In genomic region chr10:1093696-1094095, GRCh38 we compare ENCODE assay signal across 20 cellular contexts. TPM values are rescaled to one million over a fixed set of nuclear protein-coding genes. Genes with fewer than 3 reads are reported as not detected.
A peak's percentile ranks its signal among the peaks of the same experiment; 100 is the strongest.
DNase-seq lines count a peak whose midpoint lies in the region; ATAC-seq, FAIRE-seq and TF ChIP-seq lines count a peak whose summit lies in the region.
"Had no signal": no experiment of that assay in that cellular context is flagged by ENCODE, and none has a peak within 500 bp of the region (broad histone marks: within the 10 kb centered on the region; RNA-seq: fewer than 3 reads in every experiment).

No MANE protein-coding gene starts in this region.

- no peak for TF ChIP-seq CTCF in CD4-positive, alpha-beta T cell (IDR thresholded peaks at IDR 0.05)
- TF ChIP-seq CTCF in endothelial cell of umbilical vein (IDR thresholded peaks at IDR 0.05; ENCODE audit: extremely low read depth in 1 of 2, insufficient read depth in 1 of 2, low read depth in 1 of 2, low read length in 2 of 2) (no peak), foreskin fibroblast (IDR thresholded peaks at IDR 0.05; ENCODE audit: low read depth, low read length) (no peak)

- CTCF ChIA-PET in activated CD8-positive, alpha-beta memory T cell treated with anti-CD3 and anti-CD28 coated beads, Interleukin-2, amount 10 ng/mL, durations not matched to agents 7 days and 5 days (lab: Charles Lee): no interaction called here
- CTCF ChIA-PET in CD4-positive, alpha-beta T cell (lab: Charles Lee): no interaction called here
- CTCF ChIA-PET in endothelial cell of umbilical vein (lab: Charles Lee): no interaction called here

- H3K79me2 ChIP-seq in endothelial cell of umbilical vein (ENCODE audit: control insufficient read depth, insufficient read depth, low read length): no peaks in the 10 kb centered on the region

- no peak overlapping the region for H3K4me3 ChIP-seq in endothelial cell of umbilical vein (replicated peaks in 1 of 3; ENCODE audit: insufficient read depth in 1 of 3, low read depth in 1 of 3, low read length in 3 of 3)
- H3K4me3 ChIP-seq in foreskin fibroblast (ENCODE audit: low read depth in 1 of 2, low read length in 2 of 2): no peak overlapping the region
- H3K4me3 ChIP-seq: BLaER1 treated with 17β-estradiol and CSF1 and Interleukin-3, amounts not matched to agents 10 nM and 100 nM had no signal

- peaks cover 4 to 43% of the 10 kb centered on the region in 2 experiments for H3K36me3 ChIP-seq in endothelial cell of umbilical vein (ENCODE audit: control insufficient read depth in 2 of 2, extremely low read depth in 1 of 2, insufficient read depth in 2 of 2, low read length in 2 of 2)

- H3K4me2 ChIP-seq in endothelial cell of umbilical vein (ENCODE audit: insufficient read depth, low read length): no peak overlapping the region
- H3K4me2 ChIP-seq: BLaER1 treated with 17β-estradiol and CSF1 and Interleukin-3, amounts not matched to agents 10 nM and 100 nM had no signal

- no peaks in the 10 kb centered on the region for H3K9me3 ChIP-seq in CD4-positive, alpha-beta T cell (ENCODE audit: control insufficient read depth, low read length)
- no peaks in the 10 kb centered on the region for H3K9me3 ChIP-seq in endothelial cell of umbilical vein (replicated peaks; ENCODE audit: control insufficient read depth, insufficient read depth, low read length)
- H3K9me3 ChIP-seq: BLaER1 treated with 17β-estradiol and CSF1 and Interleukin-3, amounts not matched to agents 10 nM and 100 nM; Caco-2 had no signal

- no peak overlapping the region for H3K4me3 Mint-ChIP-seq in activated CD8-positive, alpha-beta memory T cell treated with anti-CD3 and anti-CD28 coated beads, Interleukin-2, amount 10 ng/mL, durations not matched to agents 7 days and 5 days
- no peak overlapping the region for H3K4me3 Mint-ChIP-seq in CD4-positive, alpha-beta T cell
- H3K4me3 Mint-ChIP-seq: B cell, HFFc6 had no signal

- peaks cover 33% of the 10 kb centered on the region for H3K36me3 Mint-ChIP-seq in activated CD8-positive, alpha-beta memory T cell treated with anti-CD3 and anti-CD28 coated beads, Interleukin-2, amount 10 ng/mL, durations not matched to agents 7 days and 5 days
- H3K36me3 Mint-ChIP-seq in CD4-positive, alpha-beta T cell (ENCODE audit: low read depth): peaks cover 32% of the 10 kb centered on the region

- intact Hi-C loops in CD4-positive, alpha-beta T cell (cut with DNase I, micrococcal nuclease): no loop called here
- intact Hi-C loops in endothelial cell of umbilical vein (cut with micrococcal nuclease): no loop called here

- no peak for ATAC-seq in activated CD8-positive, alpha-beta memory T cell treated with anti-CD3 and anti-CD28 coated beads, Interleukin-2, amount 10 ng/mL, durations not matched to agents 7 days and 5 days
- ATAC-seq in CD4-positive, alpha-beta T cell (ENCODE audit: poor library complexity): no peak
- ATAC-seq: HCT116 had no signal

- DNase-seq in activated CD8-positive, alpha-beta memory T cell treated with anti-CD3 and anti-CD28 coated beads, Interleukin-2, amount 50 U/mL, for 48 hours: peak; percentile 40
- no peak for DNase-seq in activated CD8-positive, alpha-beta memory T cell treated with anti-CD3 and anti-CD28 coated beads, Interleukin-2, amount 10 ng/mL, durations not matched to agents 7 days and 5 days
- DNase-seq in CD4-positive, alpha-beta T cell: no peak
- no peak for DNase-seq in endothelial cell of umbilical vein (ENCODE audit: low read depth, low spot score)
- peak; percentile 7 for DNase-seq in ureter (ENCODE audit: low spot score)
- DNase-seq in foreskin fibroblast: no peak
- no peak for DNase-seq in erythroblast (lab: John Stamatoyannopoulos, UW)
- DNase-seq: 8988T, DMS79, GDM1, GOT3, H7, HFFc6 had no signal

- no peak overlapping the region for H3K27ac ChIP-seq in CD4-positive, alpha-beta T cell (ENCODE audit: low read depth, low read length)
- H3K27ac ChIP-seq in endothelial cell of umbilical vein (ENCODE audit: insufficient read depth, low read depth, low read length): no peak overlapping the region
- H3K27ac ChIP-seq: BLaER1 treated with 17β-estradiol and CSF1 and Interleukin-3, amounts not matched to agents 10 nM and 100 nM had no signal

- H3K9me1 ChIP-seq in endothelial cell of umbilical vein (replicated peaks; ENCODE audit: control insufficient read depth, extremely low read depth, insufficient read depth, low read length): no peaks in the 10 kb centered on the region

- POLR2A ChIA-PET in CD4-positive, alpha-beta T cell (lab: Charles Lee): no interaction called here
- POLR2A ChIA-PET in endothelial cell of umbilical vein (lab: Charles Lee): no interaction called here

- no peak overlapping the region for H3K27ac Mint-ChIP-seq in activated CD8-positive, alpha-beta memory T cell treated with anti-CD3 and anti-CD28 coated beads, Interleukin-2, amount 10 ng/mL, durations not matched to agents 7 days and 5 days
- H3K27ac Mint-ChIP-seq in CD4-positive, alpha-beta T cell: peak overlapping the region; percentile 24
- H3K27ac Mint-ChIP-seq: B cell, HFFc6 had no signal

- TF ChIP-seq POLR2A in endothelial cell of umbilical vein (IDR thresholded peaks at IDR 0.05; ENCODE audit: low read depth, low read length): no peak
- no peak for TF ChIP-seq POLR2A in erythroblast (IDR thresholded peaks at IDR 0.05; ENCODE audit: low read length)

- H4K20me1 ChIP-seq in endothelial cell of umbilical vein (replicated peaks; ENCODE audit: control insufficient read depth, extremely low read depth, insufficient read depth, low read length): no peaks in the 10 kb centered on the region

- H3K4me1 Mint-ChIP-seq in activated CD8-positive, alpha-beta memory T cell treated with anti-CD3 and anti-CD28 coated beads, Interleukin-2, amount 10 ng/mL, durations not matched to agents 7 days and 5 days: peaks cover 1% of the 10 kb centered on the region
- H3K4me1 Mint-ChIP-seq in CD4-positive, alpha-beta T cell (ENCODE audit: low read depth): peaks cover 4% of the 10 kb centered on the region
- H3K4me1 Mint-ChIP-seq: B cell had no signal

- no peak overlapping the region for H2AFZ ChIP-seq in endothelial cell of umbilical vein (ENCODE audit: low read depth, low read length)

- no peaks in the 10 kb centered on the region for H3K27me3 ChIP-seq in CD4-positive, alpha-beta T cell (ENCODE audit: control insufficient read depth, insufficient read depth, low read length)
- no peaks in the 10 kb centered on the region for H3K27me3 ChIP-seq in endothelial cell of umbilical vein (ENCODE audit: control insufficient read depth in 2 of 2, insufficient read depth in 2 of 2, low read length in 2 of 2)
- H3K27me3 ChIP-seq: BLaER1 treated with 17β-estradiol and CSF1 and Interleukin-3, amounts not matched to agents 10 nM and 100 nM had no signal

- no peaks in the 10 kb centered on the region for H3K9me3 Mint-ChIP-seq in activated CD8-positive, alpha-beta memory T cell treated with anti-CD3 and anti-CD28 coated beads, Interleukin-2, amount 10 ng/mL, durations not matched to agents 7 days and 5 days (ENCODE audit: low read depth)
- no peaks in the 10 kb centered on the region for H3K9me3 Mint-ChIP-seq in CD4-positive, alpha-beta T cell
- H3K9me3 Mint-ChIP-seq: HFFc6 had no signal

- H3K4me1 ChIP-seq in endothelial cell of umbilical vein (ENCODE audit: control insufficient read depth, extremely low read depth, insufficient read depth, low read length): no peaks in the 10 kb centered on the region
- H3K4me1 ChIP-seq: BLaER1 treated with 17β-estradiol and CSF1 and Interleukin-3, amounts not matched to agents 10 nM and 100 nM; Caco-2 had no signal

- BruUV-seq in endothelial cell of umbilical vein (replicated peaks; lab: Mats Ljungman, UMichigan): no TSS peak

- H3K9ac ChIP-seq in endothelial cell of umbilical vein (replicated peaks; ENCODE audit: extremely low read depth, insufficient read depth, low read length): no peak overlapping the region
- H3K9ac ChIP-seq: BLaER1 treated with 17β-estradiol and CSF1 and Interleukin-3, amounts not matched to agents 10 nM and 100 nM had no signal

- H3K27me3 Mint-ChIP-seq in activated CD8-positive, alpha-beta memory T cell treated with anti-CD3 and anti-CD28 coated beads, Interleukin-2, amount 10 ng/mL, durations not matched to agents 7 days and 5 days: no peaks in the 10 kb centered on the region
- H3K27me3 Mint-ChIP-seq in CD4-positive, alpha-beta T cell: no peaks in the 10 kb centered on the region
- H3K27me3 Mint-ChIP-seq: B cell had no signal

- FAIRE-seq in endothelial cell of umbilical vein (lab: Jason Lieb, UNC): peak; percentile 28
- FAIRE-seq: D721Med, GM12892, HTR-8/SVneo had no signal

- dilution Hi-C loops in endothelial cell of umbilical vein (cut with MboI; ENCODE audit: extremely low pct_ligation_motif_present, low sequenced_read_pairs): no loop called here

TF ChIP-seq in endothelial cell of umbilical vein, 7 proteins besides CTCF, POLR2A, EP300 and RAD21 (continues in another document):
- TF ChIP-seq GATA2 (IDR thresholded peaks at IDR 0.05; ENCODE audit: insufficient read depth, insufficient read length, low read depth, low read length) (no peak), MYC (IDR thresholded peaks at IDR 0.05; ENCODE audit: low read depth, low read length) (no peak)

RNA-seq across cellular contexts. Expression of gene WDR37, which starts 37.5 kb away (rescaled TPM):
- 10 to 100 TPM; 22.0 to 26.4 TPM for total RNA-seq in activated CD8-positive, alpha-beta memory T cell treated with anti-CD3 and anti-CD28 coated beads, Interleukin-2, amount 10 ng/mL, durations not matched to agents 7 days and 5 days
- 10 to 100 TPM; 17.0 to 17.7 TPM for total RNA-seq in CD4-positive, alpha-beta T cell
- total RNA-seq in endothelial cell of umbilical vein: 25.5 and 26.4 TPM in 2 replicates
- polyA plus RNA-seq in endothelial cell of umbilical vein: 19.5 and 21.7 TPM in 2 replicates
- polyA plus RNA-seq in endothelial cell of umbilical vein (2011; cell fraction: cytosol; rRNA removed): 16.8 and 17.3 TPM in 2 replicates
- 38.3 and 39.8 TPM in 2 replicates for polyA plus RNA-seq in endothelial cell of umbilical vein (2011; cell fraction: nucleus; rRNA removed)
- polyA plus RNA-seq in endothelial cell of umbilical vein (2012): 17.1 and 18.3 TPM in 2 replicates
- polyA minus RNA-seq in endothelial cell of umbilical vein: 35.7 and 37.4 TPM in 2 replicates
- polyA minus RNA-seq in endothelial cell of umbilical vein (2011; cell fraction: cytosol; rRNA and poly(A)+ RNA removed): 5.9 TPM
- polyA minus RNA-seq in endothelial cell of umbilical vein (2011; cell fraction: nucleus; rRNA and poly(A)+ RNA removed): 23.9 and 32.2 TPM in 2 replicates
- total RNA-seq in ureter: 24.1 TPM

RNA-seq across cellular contexts. Expression of gene IDI1, which starts 44.8 kb away (rescaled TPM):
- total RNA-seq in activated CD8-positive, alpha-beta memory T cell treated with anti-CD3 and anti-CD28 coated beads, Interleukin-2, amount 10 ng/mL, durations not matched to agents 7 days and 5 days: 10 to 100 TPM; 60.8 to 75.8 TPM
- 100 to 1,000 TPM; 244 to 250 TPM for total RNA-seq in CD4-positive, alpha-beta T cell
- total RNA-seq in endothelial cell of umbilical vein (63.0 and 63.6 TPM in 2 replicates), ureter (36.2 TPM)
- polyA plus RNA-seq in endothelial cell of umbilical vein: 31.4 and 42.2 TPM in 2 replicates
- polyA plus RNA-seq in endothelial cell of umbilical vein (2011; cell fraction: cytosol; rRNA removed): 38.7 and 43.8 TPM in 2 replicates
- 62.7 and 90.7 TPM in 2 replicates for polyA plus RNA-seq in endothelial cell of umbilical vein (2011; cell fraction: nucleus; rRNA removed)
- 31.1 and 46.6 TPM in 2 replicates for polyA plus RNA-seq in endothelial cell of umbilical vein (2012)
- 32.6 and 36.6 TPM in 2 replicates for polyA minus RNA-seq in endothelial cell of umbilical vein
- 25.7 TPM for polyA minus RNA-seq in endothelial cell of umbilical vein (2011; cell fraction: cytosol; rRNA and poly(A)+ RNA removed)
- 22.4 and 42.2 TPM in 2 replicates for polyA minus RNA-seq in endothelial cell of umbilical vein (2011; cell fraction: nucleus; rRNA and poly(A)+ RNA removed)

Comparison
In these comparisons a context has a peak if more than half of its experiments do, and no peak if none do; other contexts are left out.
1. DNase-seq: peak in activated CD8-positive, alpha-beta memory T cell treated with anti-CD3 and anti-CD28 coated beads, Interleukin-2, amount 50 U/mL, for 48 hours (single experiment) and ureter (single experiment); none in activated CD8-positive, alpha-beta memory T cell treated with anti-CD3 and anti-CD28 coated beads, Interleukin-2, amount 10 ng/mL, durations not matched to agents 7 days and 5 days (single experiment), CD4-positive, alpha-beta T cell (0 of 10), endothelial cell of umbilical vein (single experiment), foreskin fibroblast (0 of 2) and erythroblast (0 of 2).